1 cellular context compared by ENCODE assay signal in genomic region chr16:50065624-50066481, GRCh38.
A peak's percentile ranks its signal among the peaks of the same experiment; 100 is the strongest.
TF ChIP-seq lines count a peak whose summit lies in the region.

A gene with protein sequence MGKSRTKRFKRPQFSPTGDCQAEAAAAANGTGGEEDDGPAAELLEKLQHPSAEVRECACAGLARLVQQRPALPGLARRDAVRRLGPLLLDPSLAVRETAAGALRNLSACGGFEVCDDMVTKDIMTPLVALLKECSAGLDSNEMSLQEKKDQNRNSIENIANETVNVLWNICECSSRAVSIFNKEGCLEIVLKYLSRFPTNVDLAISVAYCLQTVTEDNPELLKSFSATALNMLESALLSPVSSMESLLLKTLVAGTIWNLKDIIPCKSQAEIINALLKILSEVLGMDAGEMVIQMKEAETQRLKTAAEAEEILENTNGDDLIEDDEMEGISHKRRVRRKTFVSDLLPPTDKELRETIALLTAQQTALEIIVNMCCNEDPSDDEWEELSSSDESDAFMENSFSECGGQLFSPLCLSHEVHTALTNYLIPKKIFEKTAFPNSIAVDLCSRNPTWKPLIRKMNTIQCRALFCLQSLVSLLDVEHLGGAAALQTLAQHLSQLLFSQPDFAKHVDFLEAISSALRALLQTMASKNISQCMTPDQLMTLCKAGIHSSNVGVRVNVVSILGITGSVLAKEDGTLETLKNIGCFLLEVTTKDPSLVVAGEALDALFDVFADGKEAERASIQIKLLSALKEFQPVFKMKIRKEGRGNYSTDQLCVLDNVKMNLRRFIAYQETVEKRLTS (plus strand): TSS chr16:50065970. CDS start chr16:50066132, 162 bp downstream.

TF ChIP-seq in H1, 55 proteins besides CTCF, POLR2A, EP300 and RAD21:
- TF ChIP-seq MAFK (IDR thresholded peaks at IDR 0.05; ENCODE audit: low read depth, low read length) (no peak), CTBP2 (IDR thresholded peaks at IDR 0.05; ENCODE audit: borderline replicate concordance, insufficient read depth, insufficient read length, low read length) (no peak), TAF1 (IDR thresholded peaks at IDR 0.05; ENCODE audit: low read depth, low read length) (peak; percentile 39; the same call in 1 of the 2 replicates), CBX5 (IDR thresholded peaks at IDR 0.05; ENCODE audit: low read depth, low read length) (no peak), HDAC2 (IDR thresholded peaks at IDR 0.05; ENCODE audit: borderline replicate concordance in 1 of 2, low read depth in 2 of 2, low read length in 2 of 2) (peak in 1 of 2 experiments; percentile 71; a peak in 2 of 4 replicates), SP4 (IDR thresholded peaks at IDR 0.05; ENCODE audit: low read length) (no peak), HDAC6 (IDR thresholded peaks at IDR 0.05; ENCODE audit: low read depth, low read length) (no peak), SAP30 (IDR thresholded peaks at IDR 0.05; ENCODE audit: insufficient read depth, insufficient replicate concordance, low read length) (peak; percentile 61), BRCA1 (IDR thresholded peaks at IDR 0.05; ENCODE audit: low read depth, low read length) (no peak), YY1 (IDR thresholded peaks at IDR 0.05; ENCODE audit: low read depth, low read length) (no peak), KDM1A (IDR thresholded peaks at IDR 0.05; ENCODE audit: borderline replicate concordance, low read length) (peak; percentile 87; the same call in 1 of the 2 replicates), CHD2 (IDR thresholded peaks at IDR 0.05; ENCODE audit: low read length) (no peak), TAF7 (optimal IDR thresholded peaks at IDR 0.05; ENCODE audit: borderline replicate concordance, low read depth, low read length) (peak; percentile 29), POLR2AphosphoS5 (IDR thresholded peaks at IDR 0.05; ENCODE audit: low read depth, low read length) (peak; percentile 51; the same call in 1 of the 2 replicates), FOSL1 (IDR thresholded peaks at IDR 0.05; ENCODE audit: insufficient read depth, low read depth, low read length) (no peak), ASH2L (IDR thresholded peaks at IDR 0.05; ENCODE audit: low read length) (peak; percentile 88), NRF1 (IDR thresholded peaks at IDR 0.05; ENCODE audit: low read depth, low read length) (peak; percentile 90), RBBP5 (IDR thresholded peaks at IDR 0.05; ENCODE audit: borderline replicate concordance, low read depth, low read length) (peak; percentile 86; the same call in 1 of the 2 replicates), BACH1 (IDR thresholded peaks at IDR 0.05; ENCODE audit: low read length) (no peak), POU5F1 (IDR thresholded peaks at IDR 0.05; ENCODE audit: low read depth, low read length) (no peak), RNF2 (IDR thresholded peaks at IDR 0.05; ENCODE audit: borderline replicate concordance, low read depth, low read length, missing control alignments, poor library complexity, severe bottlenecking) (no peak), E2F6 (IDR thresholded peaks at IDR 0.05) (peak; percentile 89), SIN3A (conservative IDR thresholded peaks at IDR 0.05 in 1 of 2, IDR thresholded peaks at IDR 0.05 in 1 of 2; ENCODE audit: low read depth in 1 of 2, low read length in 2 of 2) (peak in 1 of 2 experiments; percentile 83; a peak in 2 of 4 replicates), ATF2 (IDR thresholded peaks at IDR 0.05; ENCODE audit: low read length) (no peak), TBP (IDR thresholded peaks at IDR 0.05; ENCODE audit: low read depth, low read length) (0 out of 2 replicates have a peak, but pooled peaks have one; percentile 14), GABPA (IDR thresholded peaks at IDR 0.05; ENCODE audit: borderline replicate concordance, insufficient read depth, low read length) (no peak), CREB1 (IDR thresholded peaks at IDR 0.05) (peak; percentile 34; the same call in 1 of the 2 replicates), PHF8 (conservative IDR thresholded peaks at IDR 0.05; ENCODE audit: low read depth, low read length) (peak; percentile 78), JUN (IDR thresholded peaks at IDR 0.05; ENCODE audit: low read depth, low read length) (no peak), MAX (IDR thresholded peaks at IDR 0.05) (peak; percentile 91), RXRA (IDR thresholded peaks at IDR 0.05; ENCODE audit: insufficient read depth, low read depth, low read length) (no peak), GTF2F1 (IDR thresholded peaks at IDR 0.05; ENCODE audit: borderline replicate concordance, low read depth, low read length) (no peak), SP1 (IDR thresholded peaks at IDR 0.05; ENCODE audit: low read depth, low read length) (peak; percentile 18; the same call in 1 of the 2 replicates), SRF (IDR thresholded peaks at IDR 0.05; ENCODE audit: low read depth, low read length) (no peak)
- TF ChIP-seq, protein P1, sequence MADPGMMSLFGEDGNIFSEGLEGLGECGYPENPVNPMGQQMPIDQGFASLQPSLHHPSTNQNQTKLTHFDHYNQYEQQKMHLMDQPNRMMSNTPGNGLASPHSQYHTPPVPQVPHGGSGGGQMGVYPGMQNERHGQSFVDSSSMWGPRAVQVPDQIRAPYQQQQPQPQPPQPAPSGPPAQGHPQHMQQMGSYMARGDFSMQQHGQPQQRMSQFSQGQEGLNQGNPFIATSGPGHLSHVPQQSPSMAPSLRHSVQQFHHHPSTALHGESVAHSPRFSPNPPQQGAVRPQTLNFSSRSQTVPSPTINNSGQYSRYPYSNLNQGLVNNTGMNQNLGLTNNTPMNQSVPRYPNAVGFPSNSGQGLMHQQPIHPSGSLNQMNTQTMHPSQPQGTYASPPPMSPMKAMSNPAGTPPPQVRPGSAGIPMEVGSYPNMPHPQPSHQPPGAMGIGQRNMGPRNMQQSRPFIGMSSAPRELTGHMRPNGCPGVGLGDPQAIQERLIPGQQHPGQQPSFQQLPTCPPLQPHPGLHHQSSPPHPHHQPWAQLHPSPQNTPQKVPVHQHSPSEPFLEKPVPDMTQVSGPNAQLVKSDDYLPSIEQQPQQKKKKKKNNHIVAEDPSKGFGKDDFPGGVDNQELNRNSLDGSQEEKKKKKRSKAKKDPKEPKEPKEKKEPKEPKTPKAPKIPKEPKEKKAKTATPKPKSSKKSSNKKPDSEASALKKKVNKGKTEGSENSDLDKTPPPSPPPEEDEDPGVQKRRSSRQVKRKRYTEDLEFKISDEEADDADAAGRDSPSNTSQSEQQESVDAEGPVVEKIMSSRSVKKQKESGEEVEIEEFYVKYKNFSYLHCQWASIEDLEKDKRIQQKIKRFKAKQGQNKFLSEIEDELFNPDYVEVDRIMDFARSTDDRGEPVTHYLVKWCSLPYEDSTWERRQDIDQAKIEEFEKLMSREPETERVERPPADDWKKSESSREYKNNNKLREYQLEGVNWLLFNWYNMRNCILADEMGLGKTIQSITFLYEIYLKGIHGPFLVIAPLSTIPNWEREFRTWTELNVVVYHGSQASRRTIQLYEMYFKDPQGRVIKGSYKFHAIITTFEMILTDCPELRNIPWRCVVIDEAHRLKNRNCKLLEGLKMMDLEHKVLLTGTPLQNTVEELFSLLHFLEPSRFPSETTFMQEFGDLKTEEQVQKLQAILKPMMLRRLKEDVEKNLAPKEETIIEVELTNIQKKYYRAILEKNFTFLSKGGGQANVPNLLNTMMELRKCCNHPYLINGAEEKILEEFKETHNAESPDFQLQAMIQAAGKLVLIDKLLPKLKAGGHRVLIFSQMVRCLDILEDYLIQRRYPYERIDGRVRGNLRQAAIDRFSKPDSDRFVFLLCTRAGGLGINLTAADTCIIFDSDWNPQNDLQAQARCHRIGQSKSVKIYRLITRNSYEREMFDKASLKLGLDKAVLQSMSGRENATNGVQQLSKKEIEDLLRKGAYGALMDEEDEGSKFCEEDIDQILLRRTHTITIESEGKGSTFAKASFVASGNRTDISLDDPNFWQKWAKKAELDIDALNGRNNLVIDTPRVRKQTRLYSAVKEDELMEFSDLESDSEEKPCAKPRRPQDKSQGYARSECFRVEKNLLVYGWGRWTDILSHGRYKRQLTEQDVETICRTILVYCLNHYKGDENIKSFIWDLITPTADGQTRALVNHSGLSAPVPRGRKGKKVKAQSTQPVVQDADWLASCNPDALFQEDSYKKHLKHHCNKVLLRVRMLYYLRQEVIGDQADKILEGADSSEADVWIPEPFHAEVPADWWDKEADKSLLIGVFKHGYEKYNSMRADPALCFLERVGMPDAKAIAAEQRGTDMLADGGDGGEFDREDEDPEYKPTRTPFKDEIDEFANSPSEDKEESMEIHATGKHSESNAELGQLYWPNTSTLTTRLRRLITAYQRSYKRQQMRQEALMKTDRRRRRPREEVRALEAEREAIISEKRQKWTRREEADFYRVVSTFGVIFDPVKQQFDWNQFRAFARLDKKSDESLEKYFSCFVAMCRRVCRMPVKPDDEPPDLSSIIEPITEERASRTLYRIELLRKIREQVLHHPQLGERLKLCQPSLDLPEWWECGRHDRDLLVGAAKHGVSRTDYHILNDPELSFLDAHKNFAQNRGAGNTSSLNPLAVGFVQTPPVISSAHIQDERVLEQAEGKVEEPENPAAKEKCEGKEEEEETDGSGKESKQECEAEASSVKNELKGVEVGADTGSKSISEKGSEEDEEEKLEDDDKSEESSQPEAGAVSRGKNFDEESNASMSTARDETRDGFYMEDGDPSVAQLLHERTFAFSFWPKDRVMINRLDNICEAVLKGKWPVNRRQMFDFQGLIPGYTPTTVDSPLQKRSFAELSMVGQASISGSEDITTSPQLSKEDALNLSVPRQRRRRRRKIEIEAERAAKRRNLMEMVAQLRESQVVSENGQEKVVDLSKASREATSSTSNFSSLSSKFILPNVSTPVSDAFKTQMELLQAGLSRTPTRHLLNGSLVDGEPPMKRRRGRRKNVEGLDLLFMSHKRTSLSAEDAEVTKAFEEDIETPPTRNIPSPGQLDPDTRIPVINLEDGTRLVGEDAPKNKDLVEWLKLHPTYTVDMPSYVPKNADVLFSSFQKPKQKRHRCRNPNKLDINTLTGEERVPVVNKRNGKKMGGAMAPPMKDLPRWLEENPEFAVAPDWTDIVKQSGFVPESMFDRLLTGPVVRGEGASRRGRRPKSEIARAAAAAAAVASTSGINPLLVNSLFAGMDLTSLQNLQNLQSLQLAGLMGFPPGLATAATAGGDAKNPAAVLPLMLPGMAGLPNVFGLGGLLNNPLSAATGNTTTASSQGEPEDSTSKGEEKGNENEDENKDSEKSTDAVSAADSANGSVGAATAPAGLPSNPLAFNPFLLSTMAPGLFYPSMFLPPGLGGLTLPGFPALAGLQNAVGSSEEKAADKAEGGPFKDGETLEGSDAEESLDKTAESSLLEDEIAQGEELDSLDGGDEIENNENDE (IDR thresholded peaks at IDR 0.05; ENCODE audit: insufficient replicate concordance, low read length): no peak
